8 cellular contexts compared by ENCODE assay signal in the genomic region with DNA sequence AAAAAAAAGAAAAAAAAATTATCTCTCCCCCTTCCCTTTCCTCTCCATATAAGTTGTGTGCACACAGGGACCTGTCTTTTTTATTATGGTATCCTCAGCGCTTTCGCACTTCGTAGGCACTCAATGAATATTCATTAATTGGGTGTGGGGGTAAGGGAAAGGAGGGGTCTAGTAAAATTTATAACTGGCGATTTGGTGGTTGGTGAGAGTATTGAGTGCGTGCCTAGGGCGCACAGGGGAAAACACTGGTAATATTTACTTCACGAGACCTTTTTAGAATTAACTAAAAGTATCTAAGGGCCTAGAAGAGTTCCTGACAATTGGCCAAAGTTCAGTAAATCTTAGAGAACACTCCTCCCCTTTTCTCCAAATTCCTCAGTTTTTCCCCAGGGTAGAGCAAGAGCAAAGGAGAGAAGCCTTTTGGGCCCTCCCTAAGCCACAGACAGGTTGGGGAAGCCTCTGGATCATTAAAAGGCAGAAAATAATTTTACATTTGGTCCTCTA. TPM values are rescaled to one million over a fixed set of nuclear protein-coding genes. Genes with fewer than 3 reads are reported as not detected.
DNase-seq lines count a peak whose midpoint lies in the region; ATAC-seq and TF ChIP-seq lines count a peak whose summit lies in the region.

No MANE protein-coding gene starts in this region.

- no peak overlapping the region for H3K4me3 ChIP-seq in mucosa of stomach (ENCODE audit: low read length)
- peak overlapping the region; percentile 33 to 62 (median 42) for H3K4me3 ChIP-seq in tibial nerve

- DNase-seq in activated T-cell treated with anti-CD3 and anti-CD28 coated beads, Interleukin-2, amount 50 U/mL, for 72 hours = no peak
- DNase-seq in activated T-cell treated with anti-CD3 and anti-CD28 coated beads, Interleukin-2, amount 50 U/mL, for 1 hour = no peak
- DNase-seq in tibial nerve (ENCODE audit: low spot score in 2 of 2) (no peak), NCI-H510A treated with DMSO at 0.1 percent for 48 hours (lab: John Stamatoyannopoulos, UW) (no peak)

- H3K4me3 Mint-ChIP-seq in activated T-cell treated with anti-CD3 and anti-CD28 coated beads, Interleukin-2, amount 50 U/mL, for 72 hours = peak overlapping the region; percentile 72 to 80

- peaks cover 4% of the 10 kb centered on the region for H3K27me3 ChIP-seq in mucosa of stomach (ENCODE audit: control insufficient read depth, insufficient read depth, low read length)
- H3K27me3 ChIP-seq in tibial nerve = no peaks in the 10 kb centered on the region

- peak overlapping the region; percentile 22 for H3K9ac ChIP-seq in mucosa of stomach (ENCODE audit: low read length)

- no peak for TF ChIP-seq CTCF in tibial nerve (IDR thresholded peaks at IDR 0.05)

- H3K9me3 ChIP-seq in mucosa of stomach (ENCODE audit: control insufficient read depth, low read length) (no peaks in the 10 kb centered on the region), tibial nerve (no peaks in the 10 kb centered on the region)

- no peak for ATAC-seq in activated T-cell treated with anti-CD3 and anti-CD28 coated beads, Interleukin-2, amount 50 U/mL, for 72 hours (replicated peaks in 1 of 2)
- ATAC-seq in HG02870 (IDR thresholded peaks at IDR 0.05; ENCODE audit: unreplicated experiment) = no peak
- no peak for ATAC-seq in GM19455 (IDR thresholded peaks at IDR 0.05; ENCODE audit: unreplicated experiment)

- H3K36me3 Mint-ChIP-seq in activated T-cell treated with anti-CD3 and anti-CD28 coated beads, Interleukin-2, amount 50 U/mL, for 72 hours (ENCODE audit: insufficient read depth in 2 of 2) = no peaks in the 10 kb centered on the region

- H3K27ac Mint-ChIP-seq in activated T-cell treated with anti-CD3 and anti-CD28 coated beads, Interleukin-2, amount 50 U/mL, for 72 hours = no peak overlapping the region

- H3K4me1 ChIP-seq in mucosa of stomach (ENCODE audit: control insufficient read depth, insufficient read depth, low read length) = peaks cover 11% of the 10 kb centered on the region
- peaks cover 0 to 17% (median 8%) of the 10 kb centered on the region in 4 donors for H3K4me1 ChIP-seq in tibial nerve

- TF ChIP-seq POLR2A in tibial nerve (IDR thresholded peaks at IDR 0.05) = no peak

- no peak for TF ChIP-seq EP300 in tibial nerve (IDR thresholded peaks at IDR 0.05)

- WGBS in tibial nerve, 2 donors = 75 to 85% methylated on average over 7 of the region's 7 CpGs

- peak overlapping the region; percentile 85 for H3K27ac ChIP-seq in cingulate gyrus (ENCODE audit: low read depth, low read length)
- H3K27ac ChIP-seq in tibial nerve = peak overlapping the region; percentile 44 to 93 (median 85)

- H3K27me3 Mint-ChIP-seq in activated T-cell treated with anti-CD3 and anti-CD28 coated beads, Interleukin-2, amount 50 U/mL, for 72 hours (ENCODE audit: low read depth) = peaks cover 21% of the 10 kb centered on the region

- peaks cover 11% of the 10 kb centered on the region for H3K4me1 Mint-ChIP-seq in activated T-cell treated with anti-CD3 and anti-CD28 coated beads, Interleukin-2, amount 50 U/mL, for 72 hours (ENCODE audit: low read depth)

- no peaks in the 10 kb centered on the region for H3K9me3 Mint-ChIP-seq in activated T-cell treated with anti-CD3 and anti-CD28 coated beads, Interleukin-2, amount 50 U/mL, for 72 hours

- H3K36me3 ChIP-seq in mucosa of stomach (ENCODE audit: control insufficient read depth, insufficient read depth, low read length) (no peaks in the 10 kb centered on the region), tibial nerve (no peaks in the 10 kb centered on the region)

RNA-seq across cellular contexts. Expression of a gene that starts 25.7 kb away (rescaled TPM):
- 1 to 10 TPM; 2.2 to 3.0 TPM for total RNA-seq in activated T-cell treated with anti-CD3 and anti-CD28 coated beads, Interleukin-2, amount 50 U/mL, for 72 hours
- 10 to 100 TPM; 21.0 to 28.5 (median 23.9) TPM for total RNA-seq in tibial nerve

RNA-seq across cellular contexts. Expression of a gene that starts 40.6 kb away (rescaled TPM):
- 10 to 100 TPM; 43.5 to 48.5 TPM for total RNA-seq in activated T-cell treated with anti-CD3 and anti-CD28 coated beads, Interleukin-2, amount 50 U/mL, for 72 hours
- total RNA-seq in tibial nerve = 10 to 100 TPM; 16.4 to 47.7 (median 31.8) TPM

Comparison
In these comparisons a context has a peak if more than half of its experiments do, and no peak if none do; other contexts are left out.
1. RNA of a gene that starts 25.7 kb away (total RNA-seq): 21.0 to 28.5 TPM in tibial nerve; 2.2 to 3.0 TPM in activated T-cell treated with anti-CD3 and anti-CD28 coated beads, Interleukin-2, amount 50 U/mL, for 72 hours; every median in the first group is over 4 times any median in the second.